32 cellular contexts compared by ENCODE assay signal in genomic region chr2:228762565-228762964, GRCh38.
"Had no signal": no experiment of that assay in that cellular context is flagged by ENCODE, and none has a peak within 500 bp of the region (broad histone marks: within the 10 kb centered on the region; RNA-seq: fewer than 3 reads in every experiment).

No MANE protein-coding gene starts in this region.

- H3K9me3 Mint-ChIP-seq: activated CD4-positive, alpha-beta memory T cell treated with anti-CD3 and anti-CD28 coated beads, Interleukin-2, amount 10 ng/mL, durations not matched to agents 7 days and 5 days; activated naive CD8-positive, alpha-beta T cell treated with anti-CD3 and anti-CD28 coated beads, Interleukin-2, amount 50 U/mL, for 24 hours had no signal

- H2AFZ ChIP-seq: PC-9 had no signal

- H3K27ac ChIP-seq: PC-9, RWPE1, SJCRH30, SK-N-MC, WERI-Rb-1 had no signal

- ATAC-seq: activated CD8-positive, alpha-beta memory T cell treated with anti-CD3 and anti-CD28 coated beads, Interleukin-2, amount 10 ng/mL, durations not matched to agents 7 days and 5 days; activated naive CD8-positive, alpha-beta T cell treated with anti-CD3 and anti-CD28 coated beads, Interleukin-2, amount 50 U/mL, for 24 hours; K562 had no signal

- DNase-seq: activated CD4-positive, alpha-beta memory T cell treated with anti-CD3 and anti-CD28 coated beads, Interleukin-2, amount 10 ng/mL, durations not matched to agents 7 days and 5 days; activated CD4-positive, alpha-beta T cell treated with anti-CD3 and anti-CD28 coated beads for 1 hour; activated CD4-positive, alpha-beta T cell treated with anti-CD3 and anti-CD28 coated beads for 48 hours; activated CD4-positive, CD25-positive, alpha-beta regulatory T cell; activated CD8-positive, alpha-beta memory T cell treated with anti-CD3 and anti-CD28 coated beads for 24 hours; activated CD8-positive, alpha-beta memory T cell treated with anti-CD3 and anti-CD28 coated beads, Interleukin-2, amount 10 ng/mL, durations not matched to agents 7 days and 5 days; activated CD8-positive, alpha-beta memory T cell treated with anti-CD3 and anti-CD28 coated beads, Interleukin-2, amount 50 U/mL, for 48 hours; activated effector memory CD4-positive, alpha-beta T cell treated with Interleukin-2 at 50 U/mL for 16 hours; activated naive CD4-positive, alpha-beta T cell treated with anti-CD3 and anti-CD28 coated beads, Interleukin-2, amount 10 ng/mL, durations not matched to agents 7 days and 5 days; activated naive CD8-positive, alpha-beta T cell treated with anti-CD3 and anti-CD28 coated beads, Interleukin-2, amount 50 U/mL, for 24 hours; activated T-cell treated with anti-CD3 and anti-CD28 coated beads, Interleukin-2, amount 50 U/mL, for 48 hours; anterior cingulate cortex; central memory CD4-positive, alpha-beta T cell; Karpas-422; NCI-H1105; NCI-H1436 treated with DMSO at 0.1 percent for 48 hours; NCI-H187 treated with DMSO at 0.1 percent for 48 hours; NCI-H226; NCI-H510A; NCI-H526; NCI-H748 treated with DMSO at 0.1 percent for 48 hours; NK-92 treated with Interleukin-12 subunit alpha and Interleukin-12 subunit beta, amount 100 ng/mL, for 24 hours; PC-9; SHP77; SJCRH30; T1000; WERI-Rb-1 had no signal

- H3K27ac Mint-ChIP-seq: activated CD4-positive, alpha-beta memory T cell treated with anti-CD3 and anti-CD28 coated beads, Interleukin-2, amount 10 ng/mL, durations not matched to agents 7 days and 5 days; activated CD8-positive, alpha-beta memory T cell treated with anti-CD3 and anti-CD28 coated beads, Interleukin-2, amount 10 ng/mL, durations not matched to agents 7 days and 5 days; activated naive CD4-positive, alpha-beta T cell treated with anti-CD3 and anti-CD28 coated beads, Interleukin-2, amount 10 ng/mL, durations not matched to agents 7 days and 5 days; activated naive CD8-positive, alpha-beta T cell; activated naive CD8-positive, alpha-beta T cell treated with anti-CD3 and anti-CD28 coated beads, Interleukin-2, amount 50 U/mL, for 24 hours had no signal

- H3K36me3 Mint-ChIP-seq: activated CD8-positive, alpha-beta memory T cell treated with anti-CD3 and anti-CD28 coated beads, Interleukin-2, amount 10 ng/mL, durations not matched to agents 7 days and 5 days; activated naive CD4-positive, alpha-beta T cell treated with anti-CD3 and anti-CD28 coated beads, Interleukin-2, amount 10 ng/mL, durations not matched to agents 7 days and 5 days; activated naive CD8-positive, alpha-beta T cell; brain had no signal

- H3K27me3 ChIP-seq: SJCRH30 had no signal

- H3K4me3 Mint-ChIP-seq: activated CD4-positive, alpha-beta memory T cell treated with anti-CD3 and anti-CD28 coated beads, Interleukin-2, amount 10 ng/mL, durations not matched to agents 7 days and 5 days; activated CD8-positive, alpha-beta memory T cell treated with anti-CD3 and anti-CD28 coated beads, Interleukin-2, amount 10 ng/mL, durations not matched to agents 7 days and 5 days; activated naive CD4-positive, alpha-beta T cell treated with anti-CD3 and anti-CD28 coated beads, Interleukin-2, amount 10 ng/mL, durations not matched to agents 7 days and 5 days; activated naive CD8-positive, alpha-beta T cell; activated naive CD8-positive, alpha-beta T cell treated with anti-CD3 and anti-CD28 coated beads, Interleukin-2, amount 50 U/mL, for 24 hours; brain had no signal

- H3K4me1 ChIP-seq: SJCRH30 had no signal

- H3K27me3 Mint-ChIP-seq: activated CD4-positive, alpha-beta memory T cell treated with anti-CD3 and anti-CD28 coated beads, Interleukin-2, amount 10 ng/mL, durations not matched to agents 7 days and 5 days; activated CD8-positive, alpha-beta memory T cell treated with anti-CD3 and anti-CD28 coated beads, Interleukin-2, amount 10 ng/mL, durations not matched to agents 7 days and 5 days; activated naive CD4-positive, alpha-beta T cell treated with anti-CD3 and anti-CD28 coated beads, Interleukin-2, amount 10 ng/mL, durations not matched to agents 7 days and 5 days; activated naive CD8-positive, alpha-beta T cell; activated naive CD8-positive, alpha-beta T cell treated with anti-CD3 and anti-CD28 coated beads, Interleukin-2, amount 50 U/mL, for 24 hours had no signal

- H3K4me1 Mint-ChIP-seq: activated CD4-positive, alpha-beta memory T cell treated with anti-CD3 and anti-CD28 coated beads, Interleukin-2, amount 10 ng/mL, durations not matched to agents 7 days and 5 days; activated CD8-positive, alpha-beta memory T cell treated with anti-CD3 and anti-CD28 coated beads, Interleukin-2, amount 10 ng/mL, durations not matched to agents 7 days and 5 days; activated naive CD4-positive, alpha-beta T cell treated with anti-CD3 and anti-CD28 coated beads, Interleukin-2, amount 10 ng/mL, durations not matched to agents 7 days and 5 days; activated naive CD8-positive, alpha-beta T cell treated with anti-CD3 and anti-CD28 coated beads, Interleukin-2, amount 50 U/mL, for 24 hours had no signal

- H3K4me2 ChIP-seq: PC-9 had no signal

- H3K9me3 ChIP-seq: SJCRH30 had no signal

- H3K36me3 ChIP-seq: SJCRH30, WERI-Rb-1 had no signal

- H3K4me3 ChIP-seq: K562, PC-9, SJCRH30, SK-N-MC had no signal
